In the genomic region with DNA sequence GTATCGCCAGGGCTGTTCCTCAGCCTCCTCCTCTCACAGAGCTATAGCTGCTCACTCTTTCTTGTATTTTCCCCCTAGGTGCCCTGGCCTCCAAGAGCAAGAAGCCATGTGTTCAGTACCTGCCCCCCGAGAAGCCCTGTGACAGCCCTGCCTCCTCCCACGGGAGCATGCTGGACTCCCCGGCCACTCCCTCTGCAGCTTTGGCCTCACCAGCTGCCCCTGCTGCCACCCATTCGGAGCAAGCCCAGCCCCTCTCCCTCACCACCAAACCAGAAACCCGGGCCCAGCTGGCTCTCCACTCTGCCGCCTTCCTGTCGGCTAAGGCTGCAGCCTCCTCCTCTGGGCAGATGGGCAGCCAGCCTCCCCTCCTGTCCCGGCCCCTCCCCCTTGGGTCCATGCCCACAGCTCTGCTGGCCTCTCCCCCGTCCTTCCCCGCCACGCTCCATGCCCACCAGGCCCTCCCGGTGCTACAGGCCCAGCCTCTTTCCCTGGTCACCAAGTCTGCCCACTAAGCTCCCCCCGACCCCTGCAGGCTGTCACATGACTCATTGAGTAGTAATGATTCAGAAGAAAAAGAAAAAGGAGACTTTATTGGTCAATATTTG, we compare ENCODE assay signal across 8 cellular contexts. TPM values are rescaled to one million over a fixed set of nuclear protein-coding genes. Genes with fewer than 3 reads are reported as not detected.
DNase-seq lines count a peak whose midpoint lies in the region; ATAC-seq, FAIRE-seq and TF ChIP-seq lines count a peak whose summit lies in the region.
"Had no signal": no experiment of that assay in that cellular context is flagged by ENCODE, and none has a peak within 500 bp of the region (broad histone marks: within the 10 kb centered on the region; RNA-seq: fewer than 3 reads in every experiment).

No MANE protein-coding gene starts in this region.

- H3K79me1 ChIP-seq in mesenchymal stem cell (replicated peaks; ENCODE audit: low read length, poor library complexity, severe bottlenecking) = no peaks in the 10 kb centered on the region

- 73% methylated on average over 10 of the region's 14 CpGs for WGBS in mesenchymal stem cell

- no peak for TF ChIP-seq CTCF in GM12865 (IDR thresholded peaks at IDR 0.05; ENCODE audit: insufficient read depth, low read depth, low read length, missing control alignments)
- no peak for TF ChIP-seq CTCF in cardiac fibroblast (IDR thresholded peaks at IDR 0.05; ENCODE audit: low read depth, low read length)

- no peak for ATAC-seq in HG03442 (IDR thresholded peaks at IDR 0.05; ENCODE audit: unreplicated experiment)
- ATAC-seq: Panc1 had no signal

- H4K91ac ChIP-seq in mesenchymal stem cell (ENCODE audit: low read length) = peak overlapping the region; percentile 66

- peak overlapping the region; percentile 47 for H3K4me2 ChIP-seq in mesenchymal stem cell (ENCODE audit: low read length, poor library complexity, severe bottlenecking)

- peaks cover 40 to 52% of the 10 kb centered on the region in 2 experiments for H3K36me3 ChIP-seq in mesenchymal stem cell (ENCODE audit: control insufficient read depth in 1 of 2, insufficient read depth in 2 of 2, low read depth in 1 of 2, low read length in 2 of 2)

- DNase-seq in GM12865 (ENCODE audit: low read depth) = peak; percentile 26
- DNase-seq in NCI-H2107 (lab: John Stamatoyannopoulos, UW) = peak; percentile 11
- peak; percentile 46 to 53 for DNase-seq in cardiac fibroblast (ENCODE audit: low read depth in 2 of 2)
- DNase-seq in mesenchymal stem cell = peak; percentile 28
- no peak for DNase-seq in HTR-8/SVneo (ENCODE audit: insufficient read length, low spot score)
- no peak for DNase-seq in occipital lobe (lab: John Stamatoyannopoulos, UW)

- no peak overlapping the region for H3K4me3 ChIP-seq in GM12865 (ENCODE audit: low read depth, low read length)
- H3K4me3 ChIP-seq in cardiac fibroblast (replicated peaks in 1 of 2; ENCODE audit: low read depth in 2 of 2, low read length in 2 of 2) = no peak overlapping the region
- H3K4me3 ChIP-seq in mesenchymal stem cell (ENCODE audit: insufficient read depth in 1 of 2, low read depth in 1 of 2, low read length in 2 of 2) = no peak overlapping the region

- H3K27ac ChIP-seq in mesenchymal stem cell (ENCODE audit: low read length, poor library complexity, severe bottlenecking) = peak overlapping the region; percentile 7

- H3K4me1 ChIP-seq in mesenchymal stem cell (ENCODE audit: control insufficient read depth, insufficient read depth, low read depth, low read length) = peaks cover 24% of the 10 kb centered on the region

- H2BK5ac ChIP-seq in mesenchymal stem cell (ENCODE audit: low read depth, low read length, poor library complexity, severe bottlenecking) = no peak overlapping the region

- no peak overlapping the region for H3K18ac ChIP-seq in mesenchymal stem cell (ENCODE audit: low read depth in 1 of 2, low read length in 2 of 2)

- H3K23ac ChIP-seq in mesenchymal stem cell (ENCODE audit: low read length in 2 of 2) = no peak overlapping the region

- H3K27me3 ChIP-seq in mesenchymal stem cell (ENCODE audit: control insufficient read depth in 1 of 2, insufficient read depth in 1 of 2, low read length in 2 of 2) = no peaks in the 10 kb centered on the region

- H3K14ac ChIP-seq in mesenchymal stem cell (ENCODE audit: low read length in 2 of 2) = no peak overlapping the region

- H2BK120ac ChIP-seq in mesenchymal stem cell (ENCODE audit: low read depth, low read length) = no peak overlapping the region

- peak overlapping the region; percentile 45 for H3K9ac ChIP-seq in mesenchymal stem cell (ENCODE audit: low read length)

- no peak overlapping the region for H4K8ac ChIP-seq in mesenchymal stem cell (ENCODE audit: low read length)

- FAIRE-seq in HTR-8/SVneo (lab: Jason Lieb, UNC) = no peak

- peak overlapping the region; percentile 71 for H2BK15ac ChIP-seq in mesenchymal stem cell (ENCODE audit: low read depth, poor library complexity, severe bottlenecking)

- H2BK12ac ChIP-seq in mesenchymal stem cell (ENCODE audit: low read length in 2 of 2) = no peak overlapping the region

- H3K9me3 ChIP-seq in mesenchymal stem cell (ENCODE audit: control insufficient read depth, low read length) = no peaks in the 10 kb centered on the region

- H3K4ac ChIP-seq in mesenchymal stem cell (ENCODE audit: low read depth in 1 of 2, low read length in 2 of 2) = no peak overlapping the region

- no peak overlapping the region for H2AK5ac ChIP-seq in mesenchymal stem cell (ENCODE audit: low read length, severe bottlenecking)

- H2AFZ ChIP-seq in mesenchymal stem cell (ENCODE audit: low read depth, low read length) = no peak overlapping the region

RNA-seq across cellular contexts. Expression of gene TGOLN2, which starts 18.7 kb away (rescaled TPM):
- 124 TPM for polyA plus RNA-seq in mesenchymal stem cell (2013, experiment 1 of 2)
- 124 TPM for polyA plus RNA-seq in mesenchymal stem cell (2013, experiment 2 of 2)
- 34.5 TPM for total RNA-seq in occipital lobe

RNA-seq across cellular contexts. Expression of gene RETSAT, which starts 45.3 kb away (rescaled TPM):
- 33.6 TPM for polyA plus RNA-seq in mesenchymal stem cell (2013, experiment 1 of 2)
- 34.3 TPM for polyA plus RNA-seq in mesenchymal stem cell (2013, experiment 2 of 2)
- 14.5 TPM for total RNA-seq in occipital lobe

RNA-seq across cellular contexts. Expression of gene ELMOD3, which starts 45.5 kb away (rescaled TPM):
- polyA plus RNA-seq in mesenchymal stem cell (2013, experiment 1 of 2) = 7.1 TPM
- 7.6 TPM for polyA plus RNA-seq in mesenchymal stem cell (2013, experiment 2 of 2)
- 16.8 TPM for total RNA-seq in occipital lobe

Comparison
In these comparisons a context has a peak if more than half of its experiments do, and no peak if none do; other contexts are left out.
1. DNase-seq: peak in GM12865 (single experiment), NCI-H2107 (single experiment), cardiac fibroblast (2 of 2) and mesenchymal stem cell (single experiment); none in HTR-8/SVneo (single experiment) and occipital lobe (single experiment).